Comparison of ENCODE assay signal across 13 cellular contexts in genomic region chr2:36568533-36569246, GRCh38. TPM values are rescaled to one million over a fixed set of nuclear protein-coding genes. Genes with fewer than 3 reads are reported as not detected.
DNase-seq lines count a peak whose midpoint lies in the region; ATAC-seq and TF ChIP-seq lines count a peak whose summit lies in the region.
"Had no signal": no experiment of that assay in that cellular context is flagged by ENCODE, and none has a peak within 500 bp of the region (broad histone marks: within the 10 kb centered on the region; RNA-seq: fewer than 3 reads in every experiment).

No MANE protein-coding gene starts in this region.

- CTCF ChIA-PET in activated CD4-positive, alpha-beta T cell treated with anti-CD3 and anti-CD28 coated beads for 36 hours (lab: Charles Lee), result interaction anchor here (0.8 to 1.4 kb wide), 3 partner anchors 17 to 103 kb away, joined by 3 to 6 read pairs (median 6); no protein-coding TSS in a partner anchor

- H3K36me3 Mint-ChIP-seq in activated T-cell treated with anti-CD3 and anti-CD28 coated beads, Interleukin-2, amount 50 U/mL, for 24 hours (ENCODE audit: low read depth), result peaks cover 81% of the 10 kb centered on the region
- peaks cover 30% of the 10 kb centered on the region for H3K36me3 Mint-ChIP-seq in activated CD4-positive, alpha-beta T cell treated with anti-CD3 and anti-CD28 coated beads for 36 hours (ENCODE audit: low read depth)

- H3K79me1 ChIP-seq in trophoblast cell (ENCODE audit: low read length), result peaks cover 5% of the 10 kb centered on the region

- no CpG with 5 or more reads among the region's 6 CpGs for WGBS in trophoblast cell (ENCODE audit: extremely low coverage, insufficient coverage, insufficient read length)

- ATAC-seq in activated CD4-positive, CD25-positive, alpha-beta regulatory T cell treated with anti-CD3 and anti-CD28 coated beads, Interleukin-2, amount 50 U/mL, for 24 hours, result no peak
- ATAC-seq in activated CD4-positive, alpha-beta T cell treated with anti-CD3 and anti-CD28 coated beads for 36 hours, result no peak

- peak overlapping the region in 39 of 59 donors; percentile 3 to 71 (median 37) for H3K27ac ChIP-seq in dorsolateral prefrontal cortex
- H3K27ac ChIP-seq in trophoblast cell (ENCODE audit: low read depth, low read length), result no peak overlapping the region
- H3K27ac ChIP-seq: cardiac muscle cell, vagina had no signal

- TF ChIP-seq CTCF in AG10803 (conservative IDR thresholded peaks at IDR 0.05; ENCODE audit: low read length) (no peak), dorsolateral prefrontal cortex (IDR thresholded peaks at IDR 0.05 in 54 of 56, conservative IDR thresholded peaks at IDR 0.05 in 2 of 56; ENCODE audit: low read depth in 1 of 56, partially characterized antibody in 56 of 56) (no peak)

- no peak overlapping the region for H4K12ac ChIP-seq in trophoblast cell (ENCODE audit: low read depth, low read length)

- H3K79me2 ChIP-seq in trophoblast cell (ENCODE audit: control insufficient read depth, insufficient read depth, low read length, poor library complexity), result no peaks in the 10 kb centered on the region

- H3K4me1 Mint-ChIP-seq in activated T-cell treated with anti-CD3 and anti-CD28 coated beads, Interleukin-2, amount 50 U/mL, for 24 hours (ENCODE audit: low read depth), result peaks cover 2% of the 10 kb centered on the region
- H3K4me1 Mint-ChIP-seq in activated CD4-positive, alpha-beta T cell treated with anti-CD3 and anti-CD28 coated beads for 36 hours, result peaks cover 2% of the 10 kb centered on the region

- peaks cover 2 to 13% of the 10 kb centered on the region in 2 experiments for H3K4me1 ChIP-seq in trophoblast cell (ENCODE audit: control insufficient read depth in 1 of 2, insufficient read depth in 2 of 2, low read length in 2 of 2)

- no peaks in the 10 kb centered on the region for H3K27me3 Mint-ChIP-seq in activated T-cell treated with anti-CD3 and anti-CD28 coated beads, Interleukin-2, amount 50 U/mL, for 24 hours
- H3K27me3 Mint-ChIP-seq in activated CD4-positive, alpha-beta T cell treated with anti-CD3 and anti-CD28 coated beads for 36 hours, result no peaks in the 10 kb centered on the region

- no peaks in the 10 kb centered on the region for H3K9me3 ChIP-seq in trophoblast cell (ENCODE audit: insufficient read depth, low read depth, low read length)
- H3K9me3 ChIP-seq: vagina had no signal

- POLR2A ChIA-PET in activated CD4-positive, alpha-beta T cell treated with anti-CD3 and anti-CD28 coated beads for 36 hours (lab: Charles Lee), result no interaction called here

- H2BK12ac ChIP-seq in trophoblast cell (ENCODE audit: low read length), result no peak overlapping the region

- no peak overlapping the region for H2AK5ac ChIP-seq in trophoblast cell (ENCODE audit: low read length)

- H3K18ac ChIP-seq in trophoblast cell (ENCODE audit: low read length), result no peak overlapping the region

- no peak overlapping the region for H3K4me3 Mint-ChIP-seq in activated T-cell treated with anti-CD3 and anti-CD28 coated beads, Interleukin-2, amount 50 U/mL, for 24 hours
- H3K4me3 Mint-ChIP-seq in activated CD4-positive, alpha-beta T cell treated with anti-CD3 and anti-CD28 coated beads for 36 hours, result no peak overlapping the region

- no peak overlapping the region for H3K14ac ChIP-seq in trophoblast cell (ENCODE audit: low read length)

- no peak overlapping the region for H3K23ac ChIP-seq in trophoblast cell (ENCODE audit: low read length)

- peak overlapping the region; percentile 62 for H2BK5ac ChIP-seq in trophoblast cell (ENCODE audit: low read depth, low read length, poor library complexity)

- no peak overlapping the region for H2BK120ac ChIP-seq in trophoblast cell (ENCODE audit: insufficient read depth, low read length, poor library complexity)

- H3K27me3 ChIP-seq in dorsolateral prefrontal cortex, result no peaks in the 10 kb centered on the region
- H3K27me3 ChIP-seq in trophoblast cell (ENCODE audit: insufficient read depth, low read length), result no peaks in the 10 kb centered on the region
- no peaks in the 10 kb centered on the region for H3K27me3 ChIP-seq in H7 (ENCODE audit: control insufficient read depth, insufficient read depth, low read length)
- H3K27me3 ChIP-seq: cardiac muscle cell, vagina had no signal

- no peaks in the 10 kb centered on the region for H3K9me3 Mint-ChIP-seq in activated T-cell treated with anti-CD3 and anti-CD28 coated beads, Interleukin-2, amount 50 U/mL, for 24 hours
- no peaks in the 10 kb centered on the region for H3K9me3 Mint-ChIP-seq in activated CD4-positive, alpha-beta T cell treated with anti-CD3 and anti-CD28 coated beads for 36 hours (ENCODE audit: low read depth)

- H3K9ac ChIP-seq in trophoblast cell (ENCODE audit: low read length), result no peak overlapping the region

- H4K8ac ChIP-seq in trophoblast cell (ENCODE audit: low read depth, low read length), result no peak overlapping the region

- H3K4ac ChIP-seq in trophoblast cell (ENCODE audit: low read depth, low read length), result no peak overlapping the region

- DNase-seq in AG10803 (ENCODE audit: low read depth) (peak; percentile 63), RKO (ENCODE audit: low spot score) (peak; percentile 98), dorsolateral prefrontal cortex (no peak), trophoblast cell (no peak), H7 (no peak)
- DNase-seq in activated T-cell treated with anti-CD3 and anti-CD28 coated beads, Interleukin-2, amount 50 U/mL, for 24 hours, result no peak
- DNase-seq in activated CD4-positive, alpha-beta T cell treated with anti-CD3 and anti-CD28 coated beads for 36 hours, result no peak
- DNase-seq: activated CD8-positive, alpha-beta memory T cell treated with anti-CD3 and anti-CD28 coated beads, Interleukin-2, amount 50 U/mL, for 4 hours; C1 segment of cervical spinal cord; KBM-7 had no signal

- no peak overlapping the region; the same call in 1 of the 2 replicates for H3K4me3 ChIP-seq in AG10803 (ENCODE audit: low read length)
- peak overlapping the region in 5 of 59 donors; percentile 0 to 25 (median 13) for H3K4me3 ChIP-seq in dorsolateral prefrontal cortex
- H3K4me3 ChIP-seq in trophoblast cell (ENCODE audit: low read depth, low read length), result no peak overlapping the region
- no peak overlapping the region for H3K4me3 ChIP-seq in H7 (ENCODE audit: insufficient read depth, low read depth, low read length)
- H3K4me3 ChIP-seq: cardiac muscle cell, vagina had no signal

- intact Hi-C loops in dorsolateral prefrontal cortex (cut with DNase I), result loop anchor here (10.0 kb wide), 1 partner anchor 214 kb away; the partner anchor contains the start of gene CRIM1 (in 2 of the 2)
- intact Hi-C loops in activated CD4-positive, alpha-beta T cell treated with anti-CD3 and anti-CD28 coated beads for 36 hours (cut with DNase I, micrococcal nuclease), result no loop called here

- no peak overlapping the region for H2AFZ ChIP-seq in trophoblast cell (ENCODE audit: insufficient read depth, low read length, poor library complexity)

- H4K91ac ChIP-seq in trophoblast cell (ENCODE audit: low read depth, low read length), result no peak overlapping the region

- H3K4me2 ChIP-seq in trophoblast cell (ENCODE audit: low read length), result no peak overlapping the region

- H3K36me3 ChIP-seq in trophoblast cell (ENCODE audit: control insufficient read depth in 1 of 2, insufficient read depth in 2 of 2, low read length in 2 of 2) (peaks cover 5 to 7% of the 10 kb centered on the region in 2 experiments), H7 (replicated peaks; ENCODE audit: control insufficient read depth, insufficient read depth, low read length) (peaks cover 1% of the 10 kb centered on the region; the same call in 1 of the 2 replicates)
- H3K36me3 ChIP-seq: cardiac muscle cell had no signal

- H3K27ac Mint-ChIP-seq in activated T-cell treated with anti-CD3 and anti-CD28 coated beads, Interleukin-2, amount 50 U/mL, for 24 hours, result no peak overlapping the region
- H3K27ac Mint-ChIP-seq in activated CD4-positive, alpha-beta T cell treated with anti-CD3 and anti-CD28 coated beads for 36 hours, result no peak overlapping the region

RNA-seq across cellular contexts. Expression of gene FEZ2, which starts 29.3 kb away (rescaled TPM):
- 100 to 1,000 TPM in 9 of 120 experiments, 10 to 100 TPM in 111; 57.1 to 108 (median 87.8) TPM for total RNA-seq in dorsolateral prefrontal cortex
- 85.6 and 85.8 TPM in 2 replicates for polyA plus RNA-seq in trophoblast cell (2013)
- 16.9 and 22.7 TPM in 2 replicates for total RNA-seq in H7 (2014; rRNA removed; shearing (Covaris generic))
- total RNA-seq in activated CD4-positive, alpha-beta T cell treated with anti-CD3 and anti-CD28 coated beads for 36 hours, result 10 to 100 TPM in 1 of 2 experiments, 1 to 10 TPM in 1; 9.1 to 12.2 TPM

Comparison
In these comparisons a context has a peak if more than half of its experiments do, and no peak if none do; other contexts are left out.
1. DNase-seq: peak in AG10803 (single experiment) and RKO (single experiment); none in dorsolateral prefrontal cortex (0 of 10), trophoblast cell (0 of 2), H7 (single experiment), activated T-cell treated with anti-CD3 and anti-CD28 coated beads, Interleukin-2, amount 50 U/mL, for 24 hours (single experiment) and activated CD4-positive, alpha-beta T cell treated with anti-CD3 and anti-CD28 coated beads for 36 hours (single experiment).
2. intact Hi-C loops: an anchor here in dorsolateral prefrontal cortex (10.0 kb wide); none called in activated CD4-positive, alpha-beta T cell treated with anti-CD3 and anti-CD28 coated beads for 36 hours.